Comparison of ENCODE assay signal across 16 cellular contexts in genomic region chr13:113784645-113785024, GRCh38. TPM values are rescaled to one million over a fixed set of nuclear protein-coding genes. Genes with fewer than 3 reads are reported as not detected.
A peak's percentile ranks its signal among the peaks of the same experiment; 100 is the strongest.
DNase-seq lines count a peak whose midpoint lies in the region; ATAC-seq, FAIRE-seq and TF ChIP-seq lines count a peak whose summit lies in the region.
"Had no signal": no experiment of that assay in that cellular context is flagged by ENCODE, and none has a peak within 500 bp of the region (broad histone marks: within the 10 kb centered on the region; RNA-seq: fewer than 3 reads in every experiment).

No MANE protein-coding gene starts in this region.

- H3K4me2 ChIP-seq in astrocyte (ENCODE audit: low read length), result peak overlapping the region; percentile 31

- H3K4me1 Mint-ChIP-seq in astrocyte (ENCODE audit: low read depth, unreplicated experiment), result peaks cover 15% of the 10 kb centered on the region
- H3K4me1 Mint-ChIP-seq in activated naive CD8-positive, alpha-beta T cell treated with anti-CD3 and anti-CD28 coated beads, Interleukin-2, amount 50 U/mL, for 24 hours, result peaks cover 4% of the 10 kb centered on the region

- no peak for FAIRE-seq in astrocyte (lab: Jason Lieb, UNC)
- FAIRE-seq: GM19239 had no signal

- H3K36me3 ChIP-seq in astrocyte (ENCODE audit: insufficient read depth, low read length), result no peaks in the 10 kb centered on the region

- no peak overlapping the region for H2AFZ ChIP-seq in astrocyte (ENCODE audit: low read depth, low read length)

- H3K9ac ChIP-seq in astrocyte (ENCODE audit: low read length), result no peak overlapping the region

- H3K27ac Mint-ChIP-seq in astrocyte (ENCODE audit: unreplicated experiment), result peak overlapping the region; percentile 21
- H3K27ac Mint-ChIP-seq in activated naive CD8-positive, alpha-beta T cell treated with anti-CD3 and anti-CD28 coated beads, Interleukin-2, amount 50 U/mL, for 24 hours, result no peak overlapping the region
- H3K27ac Mint-ChIP-seq: H9 had no signal

- H3K36me3 Mint-ChIP-seq in astrocyte (ENCODE audit: low read depth, unreplicated experiment), result peaks cover 6% of the 10 kb centered on the region
- no peaks in the 10 kb centered on the region for H3K36me3 Mint-ChIP-seq in activated naive CD8-positive, alpha-beta T cell treated with anti-CD3 and anti-CD28 coated beads, Interleukin-2, amount 50 U/mL, for 24 hours (ENCODE audit: low read depth)

- no peak for ATAC-seq in GM21526 (IDR thresholded peaks at IDR 0.05; ENCODE audit: low FRiP score, unreplicated experiment)
- ATAC-seq in activated naive CD8-positive, alpha-beta T cell treated with anti-CD3 and anti-CD28 coated beads, Interleukin-2, amount 50 U/mL, for 24 hours, result no peak

- peak overlapping the region; percentile 57 for H3K27ac ChIP-seq in astrocyte (ENCODE audit: low read depth, low read length)
- H3K27ac ChIP-seq: 22Rv1, SK-N-MC had no signal

- H3K79me2 ChIP-seq in astrocyte (ENCODE audit: insufficient read depth, low read length), result no peaks in the 10 kb centered on the region

- H3K9me3 Mint-ChIP-seq in astrocyte (ENCODE audit: unreplicated experiment), result peaks cover 3% of the 10 kb centered on the region
- H3K9me3 Mint-ChIP-seq in activated naive CD8-positive, alpha-beta T cell treated with anti-CD3 and anti-CD28 coated beads, Interleukin-2, amount 50 U/mL, for 24 hours, result no peaks in the 10 kb centered on the region

- peaks cover 24% of the 10 kb centered on the region for H3K27me3 Mint-ChIP-seq in astrocyte (ENCODE audit: low read depth, unreplicated experiment)
- peaks cover 12% of the 10 kb centered on the region for H3K27me3 Mint-ChIP-seq in activated naive CD8-positive, alpha-beta T cell treated with anti-CD3 and anti-CD28 coated beads, Interleukin-2, amount 50 U/mL, for 24 hours

- peaks cover 3% of the 10 kb centered on the region for H3K9me3 ChIP-seq in astrocyte (ENCODE audit: insufficient read depth, low read depth, low read length)

- peaks cover 14% of the 10 kb centered on the region for H3K27me3 ChIP-seq in astrocyte (ENCODE audit: insufficient read depth, low read length)

- H4K20me1 ChIP-seq in astrocyte (ENCODE audit: insufficient read depth, low read length), result no peaks in the 10 kb centered on the region

- no peak overlapping the region for H3K4me3 ChIP-seq in astrocyte (ENCODE audit: insufficient read depth, low read depth, low read length)
- H3K4me3 ChIP-seq: SK-N-MC had no signal

- no peak overlapping the region for H3K4me3 Mint-ChIP-seq in astrocyte (ENCODE audit: unreplicated experiment)
- H3K4me3 Mint-ChIP-seq in activated naive CD8-positive, alpha-beta T cell treated with anti-CD3 and anti-CD28 coated beads, Interleukin-2, amount 50 U/mL, for 24 hours, result no peak overlapping the region
- H3K4me3 Mint-ChIP-seq: H9 had no signal

- TF ChIP-seq CTCF in astrocyte (IDR thresholded peaks at IDR 0.05; ENCODE audit: insufficient read depth, low read depth, low read length), result no peak

- peak; percentile 13 for DNase-seq in activated effector memory CD4-positive, alpha-beta T cell treated with anti-CD3 and anti-CD28 coated beads, Interleukin-2, amount 50 U/mL, for 16 hours
- DNase-seq in activated effector memory CD4-positive, alpha-beta T cell treated with Interleukin-2 at 50 U/mL for 16 hours, result no peak
- DNase-seq in astrocyte (ENCODE audit: low read depth), result no peak
- peak; percentile 59 for DNase-seq in mesenteric fat pad (ENCODE audit: low spot score)
- DNase-seq in SW480 (ENCODE audit: low spot score), result no peak
- no peak for DNase-seq in RPMI8226
- no peak for DNase-seq in activated naive CD8-positive, alpha-beta T cell treated with anti-CD3 and anti-CD28 coated beads, Interleukin-2, amount 50 U/mL, for 24 hours
- DNase-seq: C1 segment of cervical spinal cord, H9, NCI-H187, OCI-M1, Right ventricle myocardium superior had no signal

- peaks cover 12% of the 10 kb centered on the region for H3K4me1 ChIP-seq in astrocyte (ENCODE audit: insufficient read depth, low read length)

RNA-seq across cellular contexts. Expression of gene TMEM255B, which starts 25.6 kb away (rescaled TPM):
- total RNA-seq in astrocyte (7.1 and 8.4 TPM in 2 replicates), mesenteric fat pad (22.7 TPM)

Comparison
In these comparisons a context has a peak if more than half of its experiments do, and no peak if none do; other contexts are left out.
1. DNase-seq: peak in activated effector memory CD4-positive, alpha-beta T cell treated with anti-CD3 and anti-CD28 coated beads, Interleukin-2, amount 50 U/mL, for 16 hours (single experiment) and mesenteric fat pad (single experiment); none in activated effector memory CD4-positive, alpha-beta T cell treated with Interleukin-2 at 50 U/mL for 16 hours (single experiment), astrocyte (single experiment), SW480 (single experiment), RPMI8226 (single experiment) and activated naive CD8-positive, alpha-beta T cell treated with anti-CD3 and anti-CD28 coated beads, Interleukin-2, amount 50 U/mL, for 24 hours (single experiment).